1 cellular context compared by ENCODE assay signal in genomic region chr17:62670202-62670821, GRCh38.
TF ChIP-seq lines count a peak whose summit lies in the region.

No MANE protein-coding gene starts in this region.

TF ChIP-seq in HepG2, 621 proteins besides CTCF, POLR2A, EP300 and RAD21:
- no peak for TF ChIP-seq ZNF331 (CRISPR knock-in tag; IDR thresholded peaks at IDR 0.05)
- no peak for TF ChIP-seq RNF2 (conservative IDR thresholded peaks at IDR 0.05; ENCODE audit: low read depth)
- TF ChIP-seq SP2 (CRISPR knock-in tag; IDR thresholded peaks at IDR 0.05) = peak; percentile 67
- TF ChIP-seq ZNF276 (CRISPR knock-in tag; IDR thresholded peaks at IDR 0.05; ENCODE audit: low read depth) = no peak
- no peak for TF ChIP-seq KLF9 (CRISPR knock-in tag; IDR thresholded peaks at IDR 0.05; ENCODE audit: low read depth)
- TF ChIP-seq NRL (CRISPR knock-in tag; IDR thresholded peaks at IDR 0.05; ENCODE audit: borderline replicate concordance) = no peak; the same call in 1 of the 2 replicates
- no peak for TF ChIP-seq HOXA5 (CRISPR knock-in tag; IDR thresholded peaks at IDR 0.05)
- TF ChIP-seq NCOR1 (IDR thresholded peaks at IDR 0.05; ENCODE audit: borderline replicate concordance, low read length) = no peak
- no peak for TF ChIP-seq KLF15 (CRISPR knock-in tag; IDR thresholded peaks at IDR 0.05; ENCODE audit: borderline replicate concordance)
- TF ChIP-seq AHR (CRISPR knock-in tag; IDR thresholded peaks at IDR 0.05) = no peak
- no peak for TF ChIP-seq NONO (IDR thresholded peaks at IDR 0.05)
- TF ChIP-seq NONO (CRISPR knock-in tag; conservative IDR thresholded peaks at IDR 0.05) = no peak
- no peak for TF ChIP-seq KAT8 (CRISPR knock-in tag; IDR thresholded peaks at IDR 0.05)
- no peak for TF ChIP-seq SNRNP70 (IDR thresholded peaks at IDR 0.05; ENCODE audit: low read depth, low read length)
- no peak for TF ChIP-seq TEAD3 (CRISPR knock-in tag; optimal IDR thresholded peaks at IDR 0.05; ENCODE audit: borderline replicate concordance)
- no peak for TF ChIP-seq ZNF530 (CRISPR knock-in tag; IDR thresholded peaks at IDR 0.05; ENCODE audit: low read depth)
- no peak for TF ChIP-seq GATAD1 (CRISPR knock-in tag; IDR thresholded peaks at IDR 0.05)
- TF ChIP-seq FOXM1 (CRISPR knock-in tag; IDR thresholded peaks at IDR 0.05) = no peak
- no peak for TF ChIP-seq ZFP36L1 (CRISPR knock-in tag; IDR thresholded peaks at IDR 0.05)
- TF ChIP-seq SIX1 (CRISPR knock-in tag; IDR thresholded peaks at IDR 0.05; ENCODE audit: borderline replicate concordance) = no peak
- TF ChIP-seq ZNF512 (CRISPR knock-in tag; IDR thresholded peaks at IDR 0.05) = no peak
- TF ChIP-seq SP4 (CRISPR knock-in tag; IDR thresholded peaks at IDR 0.05) = no peak
- peak; percentile 52 for TF ChIP-seq GABPB1 (CRISPR knock-in tag; IDR thresholded peaks at IDR 0.05)
- no peak for TF ChIP-seq SMYD3 (CRISPR knock-in tag; IDR thresholded peaks at IDR 0.05)
- TF ChIP-seq SMAD1 (CRISPR knock-in tag; IDR thresholded peaks at IDR 0.05; ENCODE audit: borderline replicate concordance, low read depth) = no peak
- no peak for TF ChIP-seq FOXA1 (IDR thresholded peaks at IDR 0.05)
- no peak for TF ChIP-seq FOXA1 (CRISPR knock-in tag; IDR thresholded peaks at IDR 0.05)
- no peak for TF ChIP-seq ZNF639 (CRISPR knock-in tag; conservative IDR thresholded peaks at IDR 0.05)
- TF ChIP-seq USF2 (IDR thresholded peaks at IDR 0.05; ENCODE audit: low read depth, low read length) = no peak
- no peak for TF ChIP-seq USF2 (CRISPR knock-in tag; IDR thresholded peaks at IDR 0.05; ENCODE audit: borderline replicate concordance)
- TF ChIP-seq KLF13 (CRISPR knock-in tag; IDR thresholded peaks at IDR 0.05) = no peak
- TF ChIP-seq NFYC (CRISPR knock-in tag; IDR thresholded peaks at IDR 0.05) = peak; percentile 76
- TF ChIP-seq HOXA9 (CRISPR knock-in tag; IDR thresholded peaks at IDR 0.05; ENCODE audit: borderline replicate concordance) = no peak
- TF ChIP-seq REST (IDR thresholded peaks at IDR 0.05; ENCODE audit: borderline replicate concordance in 1 of 2, low read depth in 1 of 2, low read length in 2 of 2) = no peak
- peak; percentile 26; the same call in 1 of the 2 replicates for TF ChIP-seq ZNF891 (CRISPR knock-in tag; IDR thresholded peaks at IDR 0.05)
- peak; percentile 74 for TF ChIP-seq NFYB (CRISPR knock-in tag; IDR thresholded peaks at IDR 0.05)
- TF ChIP-seq DZIP1 (CRISPR knock-in tag; IDR thresholded peaks at IDR 0.05) = 0 out of 2 replicates have a peak, but pooled peaks have one; percentile 29
- no peak for TF ChIP-seq ZNF326 (CRISPR knock-in tag; IDR thresholded peaks at IDR 0.05; ENCODE audit: borderline replicate concordance)
- TF ChIP-seq HDAC6 (IDR thresholded peaks at IDR 0.05; ENCODE audit: low read depth, low read length) = no peak
- TF ChIP-seq ZBTB3 (CRISPR knock-in tag; IDR thresholded peaks at IDR 0.05; ENCODE audit: borderline replicate concordance, low read depth) = no peak
- no peak for TF ChIP-seq ZNF496 (CRISPR knock-in tag; IDR thresholded peaks at IDR 0.05; ENCODE audit: insufficient replicate concordance)
- TF ChIP-seq PBX2 (CRISPR knock-in tag; IDR thresholded peaks at IDR 0.05) = peak; percentile 79
- TF ChIP-seq ZXDC (CRISPR knock-in tag; IDR thresholded peaks at IDR 0.05) = no peak
- no peak for TF ChIP-seq ZNF879 (CRISPR knock-in tag; IDR thresholded peaks at IDR 0.05)
- TF ChIP-seq ZNF382 (CRISPR knock-in tag; IDR thresholded peaks at IDR 0.05; ENCODE audit: borderline replicate concordance) = no peak
- TF ChIP-seq FOXA3 (CRISPR knock-in tag; IDR thresholded peaks at IDR 0.05) = no peak
TF ChIP-seq in HepG2: peak in this region for 7.
